17 cellular contexts compared by ENCODE assay signal in the genomic region with DNA sequence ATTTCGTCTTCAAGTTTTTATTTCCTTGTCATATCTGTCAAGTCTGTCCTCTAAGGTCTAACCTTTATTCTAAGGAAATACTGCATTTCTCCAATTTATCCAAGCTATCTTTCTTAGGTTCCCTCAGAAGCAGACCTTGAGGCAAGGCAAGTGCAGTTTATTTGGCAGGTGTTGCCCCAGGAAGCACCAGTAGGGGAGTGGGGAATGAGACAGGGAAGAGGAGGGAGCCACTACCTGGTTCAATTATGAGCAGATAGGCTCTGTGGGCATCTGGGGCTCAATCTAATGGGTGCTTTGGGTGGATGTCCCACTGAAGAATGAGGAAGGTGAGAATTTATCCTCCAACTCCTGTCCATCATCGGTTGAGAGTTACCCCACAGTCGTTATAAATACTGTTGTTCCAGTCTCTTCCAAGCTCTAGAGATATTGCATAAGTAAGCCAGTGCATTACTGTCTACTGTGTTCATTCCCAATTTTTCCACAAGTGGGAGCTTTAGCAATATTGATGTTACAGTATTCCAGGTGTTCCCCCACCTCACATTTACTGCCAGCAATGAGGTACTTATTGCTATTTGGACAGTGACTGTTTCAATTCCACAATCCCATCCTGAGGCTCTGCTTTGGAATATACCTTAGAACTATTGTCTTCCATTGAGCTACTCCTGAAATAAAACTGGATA.
A peak's percentile ranks its signal among the peaks of the same experiment; 100 is the strongest.
DNase-seq lines count a peak whose midpoint lies in the region; ATAC-seq, FAIRE-seq and TF ChIP-seq lines count a peak whose summit lies in the region.
"Had no signal": no experiment of that assay in that cellular context is flagged by ENCODE, and none has a peak within 500 bp of the region (broad histone marks: within the 10 kb centered on the region; RNA-seq: fewer than 3 reads in every experiment).

No MANE protein-coding gene starts in this region.

- H3K27me3 Mint-ChIP-seq in type B pancreatic cell, result no peaks in the 10 kb centered on the region
- H3K27me3 Mint-ChIP-seq: stimulated activated naive CD8-positive, alpha-beta T cell treated with anti-CD3 and anti-CD28 coated beads, Interleukin-15, amount 100 ng/mL, for 72 hours had no signal

- no peaks in the 10 kb centered on the region for H3K27me3 ChIP-seq in PC-9 (ENCODE audit: insufficient read depth, low read depth)

- no peak overlapping the region for H3K4me2 ChIP-seq in A549
- H3K4me2 ChIP-seq in PC-9, result no peak overlapping the region

- TF ChIP-seq CTCF in A549 (IDR thresholded peaks at IDR 0.05) (0 out of 3 replicates have a peak, but pooled peaks have one; percentile 12), PC-9 (conservative IDR thresholded peaks at IDR 0.05) (peak; percentile 45; the same call in 1 of the 2 replicates), epithelial cell of esophagus (IDR thresholded peaks at IDR 0.05; ENCODE audit: insufficient read depth, low read depth, low read length, missing control alignments) (peak; percentile 34), type B pancreatic cell (conservative IDR thresholded peaks at IDR 0.05) (no peak)

- 75% methylated on average over 3 of the region's 3 CpGs for WGBS in A549 (ENCODE audit: missing lambda C conversion rate)

- H3K4me3 ChIP-seq in A549, result no peak overlapping the region
- no peak overlapping the region for H3K4me3 ChIP-seq in PC-9
- no peak overlapping the region for H3K4me3 ChIP-seq in epithelial cell of esophagus (ENCODE audit: low read length)

- peak; percentile 62 to 82; a peak in 4 of 6 replicates for ATAC-seq in A549
- ATAC-seq: right cardiac atrium; stimulated activated naive CD8-positive, alpha-beta T cell treated with anti-CD3 and anti-CD28 coated beads, Interleukin-15, amount 100 ng/mL, for 72 hours had no signal

- TF ChIP-seq POLR2A in A549 (IDR thresholded peaks at IDR 0.05; ENCODE audit: low read length), result no peak

- TF ChIP-seq EP300 in A549 (IDR thresholded peaks at IDR 0.05), result no peak

- BruUV-seq in PC-9 (replicated peaks; lab: Mats Ljungman, UMichigan), result no TSS peak

- no peak overlapping the region for H3K4me3 Mint-ChIP-seq in type B pancreatic cell
- H3K4me3 Mint-ChIP-seq: CD8-positive, alpha-beta memory T cell; stimulated activated naive CD8-positive, alpha-beta T cell treated with anti-CD3 and anti-CD28 coated beads, Interleukin-15, amount 100 ng/mL, for 72 hours; T-helper 1 cell treated with Interleukin-12 subunit alpha and Interleukin-12 subunit beta and Interleukin-4 antibody, amounts not matched to agents 30 μg/mL and 1 μg/mL, for 36 hours had no signal

- peak in 1 of 2 experiments; percentile 38; a peak in 1 of 5 replicates for TF ChIP-seq RAD21 in A549 (conservative IDR thresholded peaks at IDR 0.05 in 1 of 2, IDR thresholded peaks at IDR 0.05 in 1 of 2)

- no peak overlapping the region for H2AFZ ChIP-seq in PC-9

- intact Hi-C loops in PC-9 (cut with micrococcal nuclease; ENCODE audit: unreplicated experiment), result no loop called here

- H3K9me3 ChIP-seq in A549 (no peaks in the 10 kb centered on the region), PC-9 (ENCODE audit: insufficient read depth, low read depth) (peaks cover 7% of the 10 kb centered on the region; the same call in 1 of the 2 replicates)

- H3K9me2 ChIP-seq in PC-9 (ENCODE audit: insufficient read depth), result no peaks in the 10 kb centered on the region

- CTCF ChIA-PET in A549 (lab: Yijun Ruan, JAX) (interaction anchor here (0.8 to 1.7 kb wide), 4 partner anchors 19 to 118 kb away, joined by 3 to 4 read pairs (median 4); no protein-coding TSS in a partner anchor), PC-9 (lab: Charles Lee) (interaction anchor here (0.6 to 1.3 kb wide), 2 partner anchors 87 to 101 kb away, joined by 3 read pairs; no protein-coding TSS in a partner anchor)

- DNase-seq in A549 (ENCODE audit: low read depth in 1 of 2, low spot score in 1 of 2) (peak; percentile 7 to 27), DMS53 treated with DMSO at 0.1 percent for 48 hours (lab: John Stamatoyannopoulos, UW; ENCODE audit: unreplicated experiment) (peak; percentile 39), PC-9 (no peak), epithelial cell of esophagus (ENCODE audit: low read depth) (peak; percentile 38), HuH-7 (ENCODE audit: low spot score) (no peak), medulla oblongata (ENCODE audit: extremely low spot score) (no peak), SIG-M5 (lab: John Stamatoyannopoulos, UW) (no peak), type B pancreatic cell (ENCODE audit: extremely low spot score, unreplicated experiment) (no peak)
- DNase-seq: activated gamma-delta T cell treated with Interleukin-2 at 50 U/mL for 16 hours; CD8-positive, alpha-beta memory T cell; NCI-H1092; right cardiac atrium; stimulated activated naive CD8-positive, alpha-beta T cell treated with anti-CD3 and anti-CD28 coated beads, Interleukin-15, amount 100 ng/mL, for 72 hours had no signal

- H3F3A ChIP-seq in PC-9 (ENCODE audit: insufficient read depth, low read depth), result no peaks in the 10 kb centered on the region

- FAIRE-seq in A549 (lab: Jason Lieb, UNC), result no peak
- FAIRE-seq: frontal cortex, islet of Langerhans had no signal

- H3K9me3 Mint-ChIP-seq in type B pancreatic cell, result no peaks in the 10 kb centered on the region
- H3K9me3 Mint-ChIP-seq: stimulated activated naive CD8-positive, alpha-beta T cell treated with anti-CD3 and anti-CD28 coated beads, Interleukin-15, amount 100 ng/mL, for 72 hours had no signal

- H3K36me3 ChIP-seq in PC-9 (ENCODE audit: low read depth), result 0 out of 2 replicates have a peak, but pooled peaks cover 5% of the 10 kb centered on the region

- H3K79me2 ChIP-seq in PC-9 (ENCODE audit: low read depth), result no peaks in the 10 kb centered on the region

- no peak overlapping the region for H3K27ac Mint-ChIP-seq in type B pancreatic cell
- H3K27ac Mint-ChIP-seq: CD8-positive, alpha-beta memory T cell; T-helper 1 cell treated with Interleukin-12 subunit alpha and Interleukin-12 subunit beta and Interleukin-4 antibody, amounts not matched to agents 30 μg/mL and 1 μg/mL, for 36 hours had no signal

- POLR2A ChIA-PET in A549 (lab: Yijun Ruan, JAX), result no interaction called here
- POLR2A ChIA-PET in PC-9 (lab: Charles Lee; ENCODE audit: unreplicated experiment), result no interaction called here

- H4K20me1 ChIP-seq in PC-9 (ENCODE audit: insufficient read depth), result no peaks in the 10 kb centered on the region

- 0 out of 3 replicates have a peak, but pooled peaks cover 5% of the 10 kb centered on the region for H3K4me1 ChIP-seq in A549
- peaks cover 24% of the 10 kb centered on the region for H3K4me1 ChIP-seq in PC-9 (replicated peaks; ENCODE audit: insufficient read depth)

- H3K36me3 Mint-ChIP-seq in type B pancreatic cell, result no peaks in the 10 kb centered on the region
- H3K36me3 Mint-ChIP-seq: CD8-positive, alpha-beta memory T cell had no signal

- no peaks in the 10 kb centered on the region for H3K4me1 Mint-ChIP-seq in type B pancreatic cell (ENCODE audit: unreplicated experiment)
- H3K4me1 Mint-ChIP-seq: CD8-positive, alpha-beta memory T cell; stimulated activated naive CD8-positive, alpha-beta T cell treated with anti-CD3 and anti-CD28 coated beads, Interleukin-15, amount 100 ng/mL, for 72 hours had no signal

- H3K27ac ChIP-seq in A549 (no peak overlapping the region; a peak in 1 of 6 replicates), PC-9 (no peak overlapping the region)
- H3K27ac ChIP-seq: HL-60 had no signal

TF ChIP-seq in A549, 52 proteins besides CTCF, POLR2A, EP300 and RAD21:
- TF ChIP-seq RFX5 (IDR thresholded peaks at IDR 0.05) (no peak), HOXA7 (CRISPR knock-in tag; IDR thresholded peaks at IDR 0.05) (no peak), MYC (IDR thresholded peaks at IDR 0.05; ENCODE audit: borderline replicate concordance, low read length) (no peak), CEBPB (IDR thresholded peaks at IDR 0.05) (peak in 1 of 2 experiments; percentile 61; a peak in 2 of 4 replicates), ZC3H11A (IDR thresholded peaks at IDR 0.05) (no peak), RCOR1 (IDR thresholded peaks at IDR 0.05; ENCODE audit: low read depth, low read length) (no peak), RARB (CRISPR knock-in tag; IDR thresholded peaks at IDR 0.05) (no peak), SMC3 (IDR thresholded peaks at IDR 0.05) (peak; percentile 33; the same call in 2 of the 3 replicates)
- TF ChIP-seq, protein P1, sequence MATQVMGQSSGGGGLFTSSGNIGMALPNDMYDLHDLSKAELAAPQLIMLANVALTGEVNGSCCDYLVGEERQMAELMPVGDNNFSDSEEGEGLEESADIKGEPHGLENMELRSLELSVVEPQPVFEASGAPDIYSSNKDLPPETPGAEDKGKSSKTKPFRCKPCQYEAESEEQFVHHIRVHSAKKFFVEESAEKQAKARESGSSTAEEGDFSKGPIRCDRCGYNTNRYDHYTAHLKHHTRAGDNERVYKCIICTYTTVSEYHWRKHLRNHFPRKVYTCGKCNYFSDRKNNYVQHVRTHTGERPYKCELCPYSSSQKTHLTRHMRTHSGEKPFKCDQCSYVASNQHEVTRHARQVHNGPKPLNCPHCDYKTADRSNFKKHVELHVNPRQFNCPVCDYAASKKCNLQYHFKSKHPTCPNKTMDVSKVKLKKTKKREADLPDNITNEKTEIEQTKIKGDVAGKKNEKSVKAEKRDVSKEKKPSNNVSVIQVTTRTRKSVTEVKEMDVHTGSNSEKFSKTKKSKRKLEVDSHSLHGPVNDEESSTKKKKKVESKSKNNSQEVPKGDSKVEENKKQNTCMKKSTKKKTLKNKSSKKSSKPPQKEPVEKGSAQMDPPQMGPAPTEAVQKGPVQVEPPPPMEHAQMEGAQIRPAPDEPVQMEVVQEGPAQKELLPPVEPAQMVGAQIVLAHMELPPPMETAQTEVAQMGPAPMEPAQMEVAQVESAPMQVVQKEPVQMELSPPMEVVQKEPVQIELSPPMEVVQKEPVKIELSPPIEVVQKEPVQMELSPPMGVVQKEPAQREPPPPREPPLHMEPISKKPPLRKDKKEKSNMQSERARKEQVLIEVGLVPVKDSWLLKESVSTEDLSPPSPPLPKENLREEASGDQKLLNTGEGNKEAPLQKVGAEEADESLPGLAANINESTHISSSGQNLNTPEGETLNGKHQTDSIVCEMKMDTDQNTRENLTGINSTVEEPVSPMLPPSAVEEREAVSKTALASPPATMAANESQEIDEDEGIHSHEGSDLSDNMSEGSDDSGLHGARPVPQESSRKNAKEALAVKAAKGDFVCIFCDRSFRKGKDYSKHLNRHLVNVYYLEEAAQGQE (IDR thresholded peaks at IDR 0.05), result no peak

Comparison
In these comparisons a context has a peak if more than half of its experiments do, and no peak if none do; other contexts are left out.
1. DNase-seq: peak in A549 (2 of 2), DMS53 treated with DMSO at 0.1 percent for 48 hours (single experiment) and epithelial cell of esophagus (single experiment); none in PC-9 (0 of 2), HuH-7 (single experiment), medulla oblongata (single experiment), SIG-M5 (single experiment) and type B pancreatic cell (single experiment).